In the genomic region with DNA sequence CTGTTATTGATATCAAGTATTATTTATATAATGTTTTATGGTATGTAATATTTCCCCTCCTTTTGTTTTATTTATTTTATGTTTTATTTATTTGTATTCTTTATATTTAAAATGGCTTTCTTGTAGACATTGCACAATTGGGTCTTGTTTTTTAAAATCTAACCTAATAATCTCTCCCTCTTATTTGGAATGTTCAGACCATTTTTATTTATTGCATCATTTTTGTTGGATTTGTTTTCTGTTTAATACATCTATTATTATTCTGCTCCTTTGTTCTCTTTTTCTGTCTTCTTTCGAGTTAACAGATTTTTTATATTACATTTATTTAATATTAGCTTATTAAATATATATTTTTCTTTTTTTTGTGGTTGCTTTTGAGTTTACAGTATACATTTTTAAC, we compare ENCODE assay signal across 23 cellular contexts.
"Had no signal": no experiment of that assay in that cellular context is flagged by ENCODE, and none has a peak within 500 bp of the region (broad histone marks: within the 10 kb centered on the region; RNA-seq: fewer than 3 reads in every experiment).

No MANE protein-coding gene starts in this region.

- ATAC-seq: Panc1 had no signal

- H3K27ac ChIP-seq: HL-60, KMS-11, RWPE1 had no signal

- H3K4me2 ChIP-seq: KMS-11, SK-N-SH had no signal

- H3K9me3 ChIP-seq: SK-N-SH had no signal

- H3K9ac ChIP-seq: KMS-11, SK-N-SH had no signal

- FAIRE-seq: HTR-8/SVneo had no signal

- DNase-seq: IMR-90, Kasumi-1, MM.1S, NCI-H1092 treated with DMSO at 0.1 percent for 48 hours, NCI-H1436, NCI-H187, NCI-H2029, NCI-H2081 treated with DMSO at 0.1 percent for 48 hours, NCI-H2171, NCI-H226, NCI-H446, NCI-H510A, NCI-H524 treated with DMSO at 0.1 percent for 48 hours, NCI-H69, NCI-H774, SHP77, SK-N-SH, SW 1271 had no signal
